ENCODE assay signal across 1 cellular context in the genomic region with DNA sequence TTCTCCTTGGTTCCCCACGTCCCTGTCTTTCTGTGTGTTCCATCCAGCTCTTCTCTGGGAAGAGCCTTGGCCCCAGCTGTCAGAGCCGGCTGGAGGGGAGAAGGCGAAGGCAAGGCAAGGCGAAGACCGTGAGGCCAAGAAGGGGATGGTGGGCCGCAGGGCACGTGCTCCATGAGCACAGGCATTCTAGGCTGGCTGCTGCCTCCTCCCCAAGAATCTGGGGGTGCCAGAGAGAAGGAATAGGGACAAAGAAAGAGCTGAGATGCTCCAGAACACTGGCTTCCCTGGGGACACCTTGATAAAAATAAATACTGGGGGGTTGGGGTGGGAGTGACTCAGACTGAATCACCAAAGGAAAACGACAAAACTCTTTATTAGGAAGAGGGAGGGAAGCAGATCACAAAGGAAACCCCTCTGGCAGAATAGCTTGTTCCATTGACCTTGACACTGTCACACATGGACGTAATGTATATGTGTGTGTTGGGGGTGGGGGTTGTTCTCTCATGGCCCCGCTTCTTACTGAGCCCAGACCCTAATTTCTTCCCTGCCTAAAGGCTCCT.
TF ChIP-seq lines count a peak whose summit lies in the region.

No MANE protein-coding gene starts in this region.

TF ChIP-seq in IMR-90, 13 proteins besides CTCF, POLR2A, EP300 and RAD21:
- TF ChIP-seq MAZ (IDR thresholded peaks at IDR 0.05; ENCODE audit: borderline replicate concordance, low read depth, low read length) (no peak), FOS (IDR thresholded peaks at IDR 0.05; ENCODE audit: low read depth, low read length) (peak; percentile 63)
